1 cellular context compared by ENCODE assay signal in the genomic region with DNA sequence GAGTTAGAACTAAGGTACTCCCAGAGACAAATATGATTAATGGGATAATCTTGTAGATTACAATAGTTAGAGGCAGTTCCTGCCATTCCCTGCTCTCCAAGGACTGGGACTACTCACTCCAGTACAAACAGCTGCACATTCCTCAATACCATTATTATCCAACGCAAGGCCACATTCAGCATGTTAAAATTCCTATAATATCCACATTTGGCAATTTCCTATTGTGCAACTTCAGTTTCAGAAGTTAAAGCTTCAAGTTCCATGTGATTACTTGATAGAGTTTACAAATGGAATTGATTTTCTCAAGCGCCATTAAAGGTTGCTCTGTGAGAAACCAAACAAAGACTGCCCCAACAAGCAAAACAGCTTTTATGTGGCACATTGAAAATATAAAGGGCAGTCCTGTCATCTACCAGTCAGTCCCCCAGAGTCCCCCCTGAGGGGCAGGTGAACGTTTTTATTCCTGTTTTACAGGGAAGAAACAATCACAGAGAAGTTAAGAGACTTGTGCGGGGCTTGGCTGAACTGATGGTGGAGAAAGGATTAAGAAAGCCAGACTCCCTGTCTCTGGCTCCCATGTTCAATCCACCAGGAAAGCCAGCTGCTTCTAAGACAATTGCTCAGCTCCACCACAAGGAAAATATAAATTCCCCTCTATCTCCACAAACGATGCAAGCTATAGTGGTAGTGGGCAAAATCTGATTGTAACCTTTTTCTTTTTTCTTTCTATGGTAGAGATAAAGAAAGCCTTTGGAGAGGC.
TF ChIP-seq lines count a peak whose summit lies in the region.

No MANE protein-coding gene starts in this region.

TF ChIP-seq in liver, 16 proteins besides CTCF, POLR2A, EP300 and RAD21 (continued from another document):
- TF ChIP-seq REST (IDR thresholded peaks at IDR 0.05), result peak; percentile 33
- no peak for TF ChIP-seq NR2F2 (IDR thresholded peaks at IDR 0.05)
- TF ChIP-seq EGR1 (IDR thresholded peaks at IDR 0.05; ENCODE audit: low read depth in 2 of 2), result no peak
- TF ChIP-seq YY1 (IDR thresholded peaks at IDR 0.05), result peak; percentile 95
- TF ChIP-seq SP1 (IDR thresholded peaks at IDR 0.05), result peak; percentile 24
- no peak for TF ChIP-seq FOXA1 (IDR thresholded peaks at IDR 0.05)
- peak; percentile 48 for TF ChIP-seq FOXA2 (IDR thresholded peaks at IDR 0.05)
- TF ChIP-seq, protein P1, sequence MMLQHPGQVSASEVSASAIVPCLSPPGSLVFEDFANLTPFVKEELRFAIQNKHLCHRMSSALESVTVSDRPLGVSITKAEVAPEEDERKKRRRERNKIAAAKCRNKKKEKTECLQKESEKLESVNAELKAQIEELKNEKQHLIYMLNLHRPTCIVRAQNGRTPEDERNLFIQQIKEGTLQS (IDR thresholded peaks at IDR 0.05), result no peak
- no peak for TF ChIP-seq GABPA (IDR thresholded peaks at IDR 0.05 in 1 of 2, conservative IDR thresholded peaks at IDR 0.05 in 1 of 2)
- peak; percentile 18 to 60 for TF ChIP-seq RXRA (IDR thresholded peaks at IDR 0.05)
- TF ChIP-seq JUND (IDR thresholded peaks at IDR 0.05), result peak in 1 of 2 donors; percentile 36
- TF ChIP-seq HNF4G (IDR thresholded peaks at IDR 0.05), result no peak
